Comparison of ENCODE assay signal across 8 cellular contexts in the genomic region with DNA sequence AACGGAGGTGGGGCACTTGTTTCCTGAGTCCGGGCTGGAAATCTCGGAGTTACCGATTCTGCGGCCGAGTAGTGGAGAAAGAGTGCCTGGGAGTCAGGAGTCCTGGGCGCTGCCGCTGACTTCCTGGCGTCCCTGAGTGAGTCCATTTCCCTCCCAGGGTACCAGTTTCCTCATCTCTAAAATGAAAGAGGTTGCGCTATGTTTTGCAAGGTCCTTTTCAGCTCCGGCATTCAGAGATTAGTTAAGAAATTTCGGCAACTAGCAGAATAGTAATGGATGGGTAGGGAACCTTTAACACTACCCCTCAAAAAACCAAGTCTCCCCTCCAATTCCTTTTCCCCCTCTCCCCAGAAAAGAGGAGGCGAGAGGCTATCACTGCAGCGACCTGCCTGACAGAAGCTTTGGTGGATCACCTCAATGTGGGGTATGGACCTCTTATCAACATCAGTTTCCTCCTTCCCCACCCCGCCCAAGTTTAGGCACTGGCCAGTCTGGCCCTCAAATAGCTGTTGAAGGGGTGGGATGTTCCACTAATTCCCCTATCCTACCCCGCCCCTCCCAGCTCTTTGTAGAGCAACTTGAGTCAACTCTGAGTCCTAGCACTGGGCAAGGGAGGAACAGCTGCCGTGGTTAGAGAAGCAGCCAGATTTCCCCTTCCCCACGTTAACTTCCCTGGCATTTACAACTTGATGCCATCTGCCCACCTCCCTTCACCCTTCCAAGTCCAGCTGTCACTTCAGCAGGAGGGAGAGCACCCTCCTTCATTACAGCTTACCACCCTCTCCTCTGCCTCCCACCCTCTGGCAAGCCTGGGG. TPM values are rescaled to one million over a fixed set of nuclear protein-coding genes. Genes with fewer than 3 reads are reported as not detected.
DNase-seq lines count a peak whose midpoint lies in the region; ATAC-seq, FAIRE-seq and TF ChIP-seq lines count a peak whose summit lies in the region.

No MANE protein-coding gene starts in this region.

- H3K27me3 ChIP-seq in KMS-11 (ENCODE audit: insufficient read depth, low read depth), result peaks cover 13% of the 10 kb centered on the region; the same call in 1 of the 2 replicates
- no peaks in the 10 kb centered on the region for H3K27me3 ChIP-seq in adrenal gland
- no peaks in the 10 kb centered on the region for H3K27me3 ChIP-seq in right lobe of liver

- peak overlapping the region; percentile 77 for H3K4me2 ChIP-seq in KMS-11

- intact Hi-C loops in adrenal gland (cut with DNase I), result loop anchor here in 1 of 2 donors (5.0 kb wide), 1 partner anchor 59 kb away; no protein-coding TSS in a partner anchor
- intact Hi-C loops in right lobe of liver (cut with DNase I), result no loop called here

- H3K36me3 ChIP-seq in KMS-11 (ENCODE audit: insufficient read depth), result no peaks in the 10 kb centered on the region
- H3K36me3 ChIP-seq in adrenal gland (replicated peaks in 1 of 2), result peaks cover 0 to 3% of the 10 kb centered on the region in 2 donors
- H3K36me3 ChIP-seq in right lobe of liver, result no peaks in the 10 kb centered on the region
- no peaks in the 10 kb centered on the region for H3K36me3 ChIP-seq in urinary bladder (ENCODE audit: insufficient read depth)

- peak overlapping the region; percentile 93 for H2AFZ ChIP-seq in KMS-11 (ENCODE audit: low read depth)

- TF ChIP-seq CTCF in KMS-11 (conservative IDR thresholded peaks at IDR 0.05; ENCODE audit: low read depth, low read length), result no peak
- TF ChIP-seq CTCF in adrenal gland (IDR thresholded peaks at IDR 0.05), result no peak
- TF ChIP-seq CTCF in right lobe of liver (IDR thresholded peaks at IDR 0.05), result no peak

- H3K4me1 ChIP-seq in KMS-11 (ENCODE audit: low read depth, poor library complexity, severe bottlenecking), result peaks cover 46% of the 10 kb centered on the region
- peaks cover 13 to 34% of the 10 kb centered on the region in 2 donors for H3K4me1 ChIP-seq in adrenal gland (replicated peaks in 1 of 2)
- H3K4me1 ChIP-seq in right lobe of liver, result peaks cover 0 to 62% (median 14%) of the 10 kb centered on the region in 4 donors
- H3K4me1 ChIP-seq in urinary bladder (ENCODE audit: insufficient read depth), result no peaks in the 10 kb centered on the region

- no peaks in the 10 kb centered on the region for H4K20me1 ChIP-seq in KMS-11 (ENCODE audit: insufficient read depth)

- FAIRE-seq in GM12891 (lab: Jason Lieb, UNC), result peak; percentile 13

- H3K79me2 ChIP-seq in KMS-11 (ENCODE audit: insufficient read depth, low read depth), result peaks cover 10% of the 10 kb centered on the region; the same call in 1 of the 2 replicates

- H3K9ac ChIP-seq in KMS-11, result peak overlapping the region; percentile 45; the same call in 1 of the 2 replicates

- ATAC-seq in right lobe of liver (peak in 2 of 4 donors; percentile 0), HG03108 (IDR thresholded peaks at IDR 0.05; ENCODE audit: unreplicated experiment) (no peak), GM18861 (IDR thresholded peaks at IDR 0.05; ENCODE audit: unreplicated experiment) (no peak)

- H3K27ac ChIP-seq in KMS-11 (peak overlapping the region; percentile 54; the same call in 1 of the 2 replicates), adrenal gland (peak overlapping the region; percentile 57 to 96 (median 91)), right lobe of liver (peak overlapping the region; percentile 76 to 96 (median 87)), urinary bladder (ENCODE audit: low read depth) (peak overlapping the region; percentile 64)

- DNase-seq in GM12891 (ENCODE audit: insufficient read length, low spot score) (no peak), adrenal gland (no peak), right lobe of liver (peak in 1 of 3 donors; percentile 47), AG08396 (ENCODE audit: low spot score) (no peak)

- TF ChIP-seq POLR2A in GM12891 (IDR thresholded peaks at IDR 0.05; ENCODE audit: low read depth, low read length) (no peak), adrenal gland (IDR thresholded peaks at IDR 0.05) (no peak), right lobe of liver (IDR thresholded peaks at IDR 0.05) (no peak)

- no peaks in the 10 kb centered on the region for H3K9me3 ChIP-seq in adrenal gland (replicated peaks in 1 of 3)
- H3K9me3 ChIP-seq in right lobe of liver, result no peaks in the 10 kb centered on the region

- 13 to 19% (median 15%) methylated on average over 18 of the region's 18 CpGs for WGBS in adrenal gland, 4 donors
- 13% methylated on average over 17 of the region's 18 CpGs for WGBS in right lobe of liver (ENCODE audit: insufficient coverage, low coverage, low lambda C conversion rate, missing lambda C conversion rate)
- 7% methylated on average over 18 of the region's 18 CpGs for WGBS in urinary bladder

- H3K4me3 ChIP-seq in KMS-11 (IDR thresholded peaks at IDR 0.05; ENCODE audit: insufficient read depth, low read depth, low read length) (peak overlapping the region; percentile 90), adrenal gland (peak overlapping the region; percentile 27 to 70 (median 64)), right lobe of liver (peak overlapping the region; percentile 76 to 86 (median 82)), urinary bladder (ENCODE audit: low read depth, low read length) (peak overlapping the region; percentile 71)

TF ChIP-seq in GM12891, 5 proteins besides CTCF, POLR2A, EP300 and RAD21:
- TF ChIP-seq SPI1 (IDR thresholded peaks at IDR 0.05; ENCODE audit: low read depth, low read length), result no peak
- TF ChIP-seq POLR2AphosphoS5 (IDR thresholded peaks at IDR 0.05; ENCODE audit: low read depth, low read length), result no peak
- TF ChIP-seq TAF1 (IDR thresholded peaks at IDR 0.05; ENCODE audit: low read depth, low read length), result no peak
- TF ChIP-seq PAX5 (IDR thresholded peaks at IDR 0.05; ENCODE audit: insufficient read depth, low read length, severe bottlenecking), result no peak
- TF ChIP-seq POU2F2 (IDR thresholded peaks at IDR 0.05; ENCODE audit: low read depth, low read length), result no peak
TF ChIP-seq in GM12891: peak in this region for 0.

RNA-seq across cellular contexts. Expression of a gene that starts 0.9 kb away (rescaled TPM):
- polyA plus RNA-seq in GM12891 (2012; ENCODE audit: low read depth, missing spikeins), result 172 TPM
- total RNA-seq in adrenal gland (100 to 1,000 TPM; 180 to 304 (median 220) TPM), right lobe of liver (100 to 1,000 TPM in 3 of 6 experiments, 10 to 100 TPM in 3; 81.8 to 175 (median 99.0) TPM), urinary bladder (48.4 TPM)
- polyA plus RNA-seq in adrenal gland (1,000 to 10,000 TPM in 1 of 3 donors, 100 to 1,000 TPM in 2; 188 to 1,005 (median 657) TPM), urinary bladder (237 TPM)

RNA-seq across cellular contexts. Expression of a gene that starts 3.4 kb away (rescaled TPM):
- 7.2 TPM for polyA plus RNA-seq in GM12891 (2012; ENCODE audit: low read depth, missing spikeins)
- total RNA-seq in adrenal gland (10 to 100 TPM in 1 of 8 donors, 1 to 10 TPM in 7; 1.9 to 25.7 (median 4.0) TPM), right lobe of liver (10 to 100 TPM; 26.3 to 52.5 (median 43.0) TPM), urinary bladder (8.1 TPM)
- polyA plus RNA-seq in adrenal gland (10 to 100 TPM in 2 of 3 donors, 1 to 10 TPM in 1; 2.7 to 41.4 (median 32.7) TPM), urinary bladder (8.7 TPM)

RNA-seq across cellular contexts. Expression of a gene that starts 9.1 kb away (rescaled TPM):
- 4.3 TPM for polyA plus RNA-seq in GM12891 (2012; ENCODE audit: low read depth, missing spikeins)
- total RNA-seq in adrenal gland, result 10 to 100 TPM in 5 of 8 donors, 1 to 10 TPM in 3; 5.7 to 19.7 (median 13.3) TPM
- 10 to 100 TPM in 2 of 3 donors, 1 to 10 TPM in 1; 9.3 to 77.1 (median 53.6) TPM for polyA plus RNA-seq in adrenal gland
- total RNA-seq in right lobe of liver, result 10 to 100 TPM in 3 of 6 experiments, 1 to 10 TPM in 3; 3.1 to 20.1 (median 8.3) TPM
- 36.0 TPM for total RNA-seq in urinary bladder
- 87.5 TPM for polyA plus RNA-seq in urinary bladder

RNA-seq across cellular contexts. Expression of a gene that starts 12.0 kb away (rescaled TPM):
- polyA plus RNA-seq in GM12891 (2012; ENCODE audit: low read depth, missing spikeins), result 172 TPM
- total RNA-seq in adrenal gland (1,000 to 10,000 TPM in 6 of 8 donors, 100 to 1,000 TPM in 2; 796 to 1,954 (median 1,274) TPM), right lobe of liver (100 to 1,000 TPM; 213 to 556 (median 317) TPM), urinary bladder (682 TPM)
- polyA plus RNA-seq in adrenal gland (1,000 to 10,000 TPM; 1,798 to 2,350 (median 1,843) TPM), urinary bladder (1,016 TPM)

RNA-seq across cellular contexts. Expression of a gene that starts 26.1 kb away (rescaled TPM):
- 8.0 TPM for polyA plus RNA-seq in GM12891 (2012; ENCODE audit: low read depth, missing spikeins)
- total RNA-seq in adrenal gland (1 to 10 TPM; 3.3 to 8.3 (median 7.1) TPM), right lobe of liver (under 1 TPM; 0.25 to 0.95 (median 0.54) TPM), urinary bladder (5.6 TPM)
- polyA plus RNA-seq in adrenal gland (1 to 10 TPM; 2.4 to 4.1 (median 3.8) TPM), urinary bladder (11.0 TPM)
